ENCODE assay signal across 12 cellular contexts in the genomic region with DNA sequence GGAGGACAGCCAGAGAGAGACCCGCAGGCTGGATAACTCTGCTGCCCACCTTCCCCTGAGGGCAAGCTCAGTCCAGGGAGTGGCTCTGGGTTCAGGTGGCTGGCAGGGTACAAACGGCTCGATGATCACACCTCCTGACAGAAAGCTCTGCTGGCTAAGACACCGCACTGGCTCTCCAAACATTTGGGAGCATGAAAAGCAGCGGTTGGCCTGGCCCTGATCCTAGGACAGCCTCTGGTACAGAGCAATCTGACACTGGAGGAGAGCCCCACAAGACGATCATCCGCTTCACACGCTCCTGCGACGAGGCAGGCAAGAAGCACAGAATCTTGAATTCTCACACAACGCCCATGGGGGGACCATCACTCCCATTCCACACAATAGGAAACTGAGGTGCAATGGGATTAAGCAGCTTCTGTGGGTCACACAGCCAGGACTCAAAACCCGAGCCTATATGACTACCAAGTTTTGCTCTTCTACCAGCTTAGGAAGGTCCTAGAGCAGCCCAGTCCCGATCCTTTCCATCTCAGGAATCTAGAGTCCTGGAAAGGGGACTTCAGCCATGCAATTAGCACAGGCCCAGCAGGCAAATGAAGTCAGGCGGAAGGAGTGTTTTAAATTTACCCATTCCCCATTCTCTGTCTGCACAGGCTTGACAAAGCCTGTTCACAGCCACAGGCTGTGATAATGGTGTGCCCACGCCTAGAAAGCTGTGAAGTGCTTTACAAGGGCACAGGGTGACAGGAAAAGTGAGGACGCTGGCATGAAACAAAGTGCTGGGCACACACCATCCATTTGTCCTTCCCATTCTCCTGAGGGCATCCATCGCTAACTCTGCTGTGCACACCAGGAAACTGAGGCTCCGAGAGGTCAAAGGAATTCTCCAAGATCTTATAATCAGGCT.
A peak's percentile ranks its signal among the peaks of the same experiment; 100 is the strongest.
DNase-seq lines count a peak whose midpoint lies in the region; TF ChIP-seq lines count a peak whose summit lies in the region.
"Had no signal": no experiment of that assay in that cellular context is flagged by ENCODE, and none has a peak within 500 bp of the region (broad histone marks: within the 10 kb centered on the region; RNA-seq: fewer than 3 reads in every experiment).

No MANE protein-coding gene starts in this region.

- intact Hi-C loops in esophagus squamous epithelium (cut with DNase I): no loop called here

- no peak overlapping the region for H3K4me3 ChIP-seq in esophagus squamous epithelium
- peak overlapping the region; percentile 64 for H3K4me3 ChIP-seq in thymus (ENCODE audit: low read length)

- 57 to 59% methylated on average over 9 to 13 of the region's 18 CpGs for WGBS in esophagus squamous epithelium, 2 donors
- 72% methylated on average over 18 of the region's 18 CpGs for WGBS in thymus

- no peak for TF ChIP-seq CTCF in esophagus squamous epithelium (IDR thresholded peaks at IDR 0.05)

- H3K4me1 ChIP-seq in esophagus squamous epithelium (peaks cover 39 to 75% (median 47%) of the 10 kb centered on the region in 3 donors), thymus (ENCODE audit: control insufficient read depth, insufficient read depth, low read length) (peaks cover 49% of the 10 kb centered on the region)

- TF ChIP-seq POLR2A in esophagus squamous epithelium (IDR thresholded peaks at IDR 0.05): no peak

- peak; percentile 34 for DNase-seq in NCI-H1694 treated with DMSO at 0.1 percent for 48 hours (lab: John Stamatoyannopoulos, UW)
- no peak for DNase-seq in esophagus squamous epithelium (lab: John Stamatoyannopoulos, UW)
- peak; percentile 52 for DNase-seq in mucosa of gallbladder (ENCODE audit: low spot score)
- DNase-seq in kidney glomerular epithelial cell (lab: John Stamatoyannopoulos, UW): no peak
- DNase-seq in NCI-H2196 (lab: John Stamatoyannopoulos, UW; ENCODE audit: unreplicated experiment): no peak
- DNase-seq in stimulated activated CD4-positive, alpha-beta T cell treated with anti-CD3 and anti-CD28 coated beads, Interleukin-4, amount 100 ng/mL, for 4 hours: no peak
- DNase-seq: activated T-cell treated with anti-CD3 and anti-CD28 coated beads, Interleukin-2, amount 50 U/mL, for 1 hour; CD8-positive, alpha-beta memory T cell; GDM1; NCI-H1092 treated with DMSO at 0.1 percent for 48 hours; SHP77 had no signal

- H3K27me3 ChIP-seq in esophagus squamous epithelium (no peaks in the 10 kb centered on the region), thymus (ENCODE audit: control insufficient read depth, insufficient read depth) (no peaks in the 10 kb centered on the region)

- H3K9me3 ChIP-seq in esophagus squamous epithelium: no peaks in the 10 kb centered on the region
- no peaks in the 10 kb centered on the region for H3K9me3 ChIP-seq in thymus (ENCODE audit: control insufficient read depth)

- no peaks in the 10 kb centered on the region for H3K36me3 ChIP-seq in esophagus squamous epithelium
- H3K36me3 ChIP-seq in thymus (ENCODE audit: control insufficient read depth, insufficient read depth): peaks cover 49% of the 10 kb centered on the region

- H3K27ac ChIP-seq in esophagus squamous epithelium (peak overlapping the region in 3 of 4 donors; percentile 65 to 66 (median 65)), thymus (ENCODE audit: low read depth) (peak overlapping the region; percentile 81)

Comparison
In these comparisons a context has a peak if more than half of its experiments do, and no peak if none do; other contexts are left out.
1. DNase-seq: peak in NCI-H1694 treated with DMSO at 0.1 percent for 48 hours (single experiment) and mucosa of gallbladder (single experiment); none in esophagus squamous epithelium (single experiment), kidney glomerular epithelial cell (single experiment), NCI-H2196 (single experiment) and stimulated activated CD4-positive, alpha-beta T cell treated with anti-CD3 and anti-CD28 coated beads, Interleukin-4, amount 100 ng/mL, for 4 hours (0 of 2).